In the genomic region with DNA sequence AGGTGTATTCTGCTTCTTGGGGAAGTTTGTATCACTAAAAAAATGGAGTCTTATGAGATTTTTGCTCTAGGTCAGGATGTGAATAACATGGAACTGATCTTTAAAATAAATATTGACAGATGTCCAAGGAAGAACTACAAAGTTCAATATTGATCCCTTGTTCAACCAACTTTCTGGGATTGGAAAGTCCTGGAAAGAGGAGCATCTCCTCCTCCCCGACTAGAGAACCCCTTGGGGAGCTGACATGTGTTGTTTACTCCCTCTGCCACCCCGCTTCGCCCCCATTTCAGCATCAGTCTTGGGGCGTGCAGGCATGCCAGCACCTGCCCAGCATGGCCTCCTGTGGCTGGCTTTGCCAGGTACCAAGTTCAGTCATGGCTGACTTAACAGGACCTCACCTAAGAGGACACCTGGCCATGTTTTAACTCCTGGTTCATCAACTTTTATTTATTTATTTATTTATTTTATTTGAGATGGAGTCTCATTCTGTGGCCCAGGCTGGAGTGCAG, we compare ENCODE assay signal across 30 cellular contexts. TPM values are rescaled to one million over a fixed set of nuclear protein-coding genes. Genes with fewer than 3 reads are reported as not detected.
"Had no signal": no experiment of that assay in that cellular context is flagged by ENCODE, and none has a peak within 500 bp of the region (broad histone marks: within the 10 kb centered on the region; RNA-seq: fewer than 3 reads in every experiment).

No MANE protein-coding gene starts in this region.

- H3K27ac Mint-ChIP-seq: activated CD4-positive, alpha-beta memory T cell treated with anti-CD3 and anti-CD28 coated beads for 36 hours; activated CD4-positive, alpha-beta T cell treated with anti-CD3 and anti-CD28 coated beads for 36 hours; activated CD4-positive, alpha-beta T cell treated with anti-CD3 and anti-CD28 coated beads, Interleukin-2, amount 10 ng/mL, durations not matched to agents 24 days and 14 days; activated CD8-positive, alpha-beta memory T cell treated with anti-CD3 and anti-CD28 coated beads, Interleukin-2, amount 10 ng/mL, durations not matched to agents 7 days and 5 days; activated CD8-positive, alpha-beta T cell treated with anti-CD3 and anti-CD28 coated beads, Interleukin-2, amount 10 ng/mL, durations not matched to agents 7 days and 5 days; activated naive CD4-positive, alpha-beta T cell treated with anti-CD3 and anti-CD28 coated beads, Interleukin-2, amount 10 ng/mL, durations not matched to agents 7 days and 5 days; activated naive CD8-positive, alpha-beta T cell treated with anti-CD3 and anti-CD28 coated beads, Interleukin-2, amount 10 ng/mL, durations not matched to agents 7 days and 5 days; activated T-cell treated with anti-CD3 and anti-CD28 coated beads, Interleukin-2, amount 50 U/mL, for 24 hours; activated T-cell treated with anti-CD3 and anti-CD28 coated beads, Interleukin-2, amount 50 U/mL, for 72 hours; brain had no signal

- H3K9me3 ChIP-seq: ascending aorta, breast epithelium, colonic mucosa, esophagus squamous epithelium, gastroesophageal sphincter had no signal

- H3K27me3 Mint-ChIP-seq: activated naive CD4-positive, alpha-beta T cell treated with anti-CD3 and anti-CD28 coated beads, Interleukin-2, amount 10 ng/mL, durations not matched to agents 7 days and 5 days; activated naive CD8-positive, alpha-beta T cell treated with anti-CD3 and anti-CD28 coated beads, Interleukin-2, amount 10 ng/mL, durations not matched to agents 7 days and 5 days had no signal

- H3K4me1 Mint-ChIP-seq: activated CD4-positive, alpha-beta T cell treated with anti-CD3 and anti-CD28 coated beads for 36 hours; activated CD4-positive, alpha-beta T cell treated with anti-CD3 and anti-CD28 coated beads, Interleukin-2, amount 10 ng/mL, durations not matched to agents 24 days and 14 days; activated CD8-positive, alpha-beta memory T cell treated with anti-CD3 and anti-CD28 coated beads, Interleukin-2, amount 10 ng/mL, durations not matched to agents 7 days and 5 days; activated naive CD4-positive, alpha-beta T cell treated with anti-CD3 and anti-CD28 coated beads, Interleukin-2, amount 10 ng/mL, durations not matched to agents 7 days and 5 days; activated naive CD8-positive, alpha-beta T cell treated with anti-CD3 and anti-CD28 coated beads, Interleukin-2, amount 10 ng/mL, durations not matched to agents 7 days and 5 days; brain had no signal

- FAIRE-seq: endometrium, endothelial cell of umbilical vein had no signal

- H3K27ac ChIP-seq: ascending aorta, breast epithelium, cardiac muscle cell, colonic mucosa, epithelial cell of prostate, esophagus squamous epithelium, gastroesophageal sphincter had no signal

- H3K36me3 ChIP-seq: ascending aorta, breast epithelium, cardiac muscle cell, colonic mucosa, esophagus squamous epithelium, gastroesophageal sphincter had no signal

- DNase-seq: activated CD4-positive, alpha-beta memory T cell treated with anti-CD3 and anti-CD28 coated beads for 36 hours; activated CD4-positive, alpha-beta T cell treated with anti-CD3 and anti-CD28 coated beads for 36 hours; activated CD4-positive, alpha-beta T cell treated with anti-CD3 and anti-CD28 coated beads, Interleukin-2, amount 10 ng/mL, durations not matched to agents 24 days and 14 days; activated CD4-positive, CD25-positive, alpha-beta regulatory T cell; activated CD4-positive, CD25-positive, alpha-beta regulatory T cell treated with anti-CD3 and anti-CD28 coated beads, Interleukin-2, amount 50 U/mL, for 72 hours; activated CD8-positive, alpha-beta memory T cell treated with anti-CD3 and anti-CD28 coated beads, Interleukin-2, amount 10 ng/mL, durations not matched to agents 7 days and 5 days; activated CD8-positive, alpha-beta memory T cell treated with anti-CD3 and anti-CD28 coated beads, Interleukin-2, amount 50 U/mL, for 4 hours; activated CD8-positive, alpha-beta T cell treated with anti-CD3 and anti-CD28 coated beads, Interleukin-2, amount 10 ng/mL, durations not matched to agents 7 days and 5 days; activated gamma-delta T cell; activated naive CD4-positive, alpha-beta T cell; activated naive CD4-positive, alpha-beta T cell treated with anti-CD3 and anti-CD28 coated beads, Interleukin-2, amount 10 ng/mL, durations not matched to agents 7 days and 5 days; activated naive CD8-positive, alpha-beta T cell treated with anti-CD3 and anti-CD28 coated beads, Interleukin-2, amount 10 ng/mL, durations not matched to agents 7 days and 5 days; activated T-cell treated with anti-CD3 and anti-CD28 coated beads, Interleukin-2, amount 50 U/mL, for 24 hours; activated T-cell treated with anti-CD3 and anti-CD28 coated beads, Interleukin-2, amount 50 U/mL, for 72 hours; central memory CD4-positive, alpha-beta T cell; cerebellar nuclear complex; colonic mucosa; effector CD8-positive, alpha-beta T cell; esophagus squamous epithelium; foreskin melanocyte; T-helper 2 cell had no signal

- H3K4me1 ChIP-seq: ascending aorta, breast epithelium, colonic mucosa, esophagus squamous epithelium, gastroesophageal sphincter had no signal

- H3K4me3 Mint-ChIP-seq: activated CD4-positive, alpha-beta memory T cell treated with anti-CD3 and anti-CD28 coated beads for 36 hours; activated CD4-positive, alpha-beta T cell treated with anti-CD3 and anti-CD28 coated beads for 36 hours; activated CD4-positive, alpha-beta T cell treated with anti-CD3 and anti-CD28 coated beads, Interleukin-2, amount 10 ng/mL, durations not matched to agents 24 days and 14 days; activated CD8-positive, alpha-beta memory T cell treated with anti-CD3 and anti-CD28 coated beads, Interleukin-2, amount 10 ng/mL, durations not matched to agents 7 days and 5 days; activated CD8-positive, alpha-beta T cell treated with anti-CD3 and anti-CD28 coated beads, Interleukin-2, amount 10 ng/mL, durations not matched to agents 7 days and 5 days; activated naive CD4-positive, alpha-beta T cell treated with anti-CD3 and anti-CD28 coated beads, Interleukin-2, amount 10 ng/mL, durations not matched to agents 7 days and 5 days; activated naive CD8-positive, alpha-beta T cell treated with anti-CD3 and anti-CD28 coated beads, Interleukin-2, amount 10 ng/mL, durations not matched to agents 7 days and 5 days; activated T-cell treated with anti-CD3 and anti-CD28 coated beads, Interleukin-2, amount 50 U/mL, for 24 hours; activated T-cell treated with anti-CD3 and anti-CD28 coated beads, Interleukin-2, amount 50 U/mL, for 72 hours; brain had no signal

- H3K4me3 ChIP-seq: ascending aorta, breast epithelium, cardiac muscle cell, colonic mucosa, esophagus squamous epithelium, gastroesophageal sphincter had no signal

- H3K36me3 Mint-ChIP-seq: activated CD4-positive, alpha-beta memory T cell treated with anti-CD3 and anti-CD28 coated beads for 36 hours; activated CD8-positive, alpha-beta memory T cell treated with anti-CD3 and anti-CD28 coated beads, Interleukin-2, amount 10 ng/mL, durations not matched to agents 7 days and 5 days; activated naive CD4-positive, alpha-beta T cell treated with anti-CD3 and anti-CD28 coated beads, Interleukin-2, amount 10 ng/mL, durations not matched to agents 7 days and 5 days; activated naive CD4-positive, alpha-beta T cell treated with anti-CD3 and anti-CD28 coated beads, Interleukin-2, amount 50 U/mL, for 72 hours; activated naive CD8-positive, alpha-beta T cell treated with anti-CD3 and anti-CD28 coated beads, Interleukin-2, amount 10 ng/mL, durations not matched to agents 7 days and 5 days; brain had no signal

- ATAC-seq: activated CD4-positive, alpha-beta T cell treated with anti-CD3 and anti-CD28 coated beads for 36 hours; activated CD8-positive, alpha-beta memory T cell treated with anti-CD3 and anti-CD28 coated beads, Interleukin-2, amount 10 ng/mL, durations not matched to agents 7 days and 5 days; activated CD8-positive, alpha-beta T cell treated with anti-CD3 and anti-CD28 coated beads, Interleukin-2, amount 10 ng/mL, durations not matched to agents 7 days and 5 days; activated naive CD4-positive, alpha-beta T cell treated with anti-CD3 and anti-CD28 coated beads, Interleukin-2, amount 50 U/mL, for 72 hours; activated T-cell treated with anti-CD3 and anti-CD28 coated beads, Interleukin-2, amount 50 U/mL, for 72 hours; gastroesophageal sphincter had no signal

- H3K9me3 Mint-ChIP-seq: activated CD4-positive, alpha-beta memory T cell treated with anti-CD3 and anti-CD28 coated beads for 36 hours; activated CD4-positive, alpha-beta T cell treated with anti-CD3 and anti-CD28 coated beads, Interleukin-2, amount 10 ng/mL, durations not matched to agents 24 days and 14 days; activated naive CD4-positive, alpha-beta T cell treated with anti-CD3 and anti-CD28 coated beads, Interleukin-2, amount 10 ng/mL, durations not matched to agents 7 days and 5 days; activated naive CD4-positive, alpha-beta T cell treated with anti-CD3 and anti-CD28 coated beads, Interleukin-2, amount 50 U/mL, for 72 hours; activated naive CD8-positive, alpha-beta T cell treated with anti-CD3 and anti-CD28 coated beads, Interleukin-2, amount 10 ng/mL, durations not matched to agents 7 days and 5 days; activated T-cell treated with anti-CD3 and anti-CD28 coated beads, Interleukin-2, amount 50 U/mL, for 24 hours; activated T-cell treated with anti-CD3 and anti-CD28 coated beads, Interleukin-2, amount 50 U/mL, for 72 hours; brain had no signal

- H3K27me3 ChIP-seq: ascending aorta, breast epithelium, cardiac muscle cell, colonic mucosa, esophagus squamous epithelium had no signal

RNA-seq across cellular contexts. Expression of a gene that starts 33.8 kb away (rescaled TPM):
- total RNA-seq: ascending aorta had no signal
